Comparison of ENCODE assay signal across 8 cellular contexts in genomic region chr1:55215194-55216021, GRCh38. TPM values are rescaled to one million over a fixed set of nuclear protein-coding genes. Genes with fewer than 3 reads are reported as not detected.
DNase-seq lines count a peak whose midpoint lies in the region; ATAC-seq and TF ChIP-seq lines count a peak whose summit lies in the region.

Gene USP24, minus strand, starts transcription at chr1:55215364. Its CDS starts 251 bp downstream, at chr1:55215113.

- CTCF ChIA-PET in AG04450 (lab: Charles Lee) = no interaction called here
- CTCF ChIA-PET in activated CD4-positive, alpha-beta T cell treated with anti-CD3 and anti-CD28 coated beads for 36 hours (lab: Charles Lee) = interaction anchor here (1.1 to 1.6 kb wide), 3 partner anchors 10 to 39 kb away, joined by 3 to 8 read pairs (median 7); no protein-coding TSS in a partner anchor

- intact Hi-C loops in activated CD4-positive, alpha-beta T cell treated with anti-CD3 and anti-CD28 coated beads for 36 hours (cut with DNase I, micrococcal nuclease) = loop anchor here (1.0 to 10.0 kb wide), 7 partner anchors 61 to 501 kb away; partner anchors contain the start of genes PARS2 (in 2 of the 2), DHCR24 (in 1 of the 2) and TTC4 (in 1 of the 2)

- ATAC-seq in GM18868 (IDR thresholded peaks at IDR 0.05; ENCODE audit: unreplicated experiment) (peak; percentile 72), HG03095 (IDR thresholded peaks at IDR 0.05; ENCODE audit: unreplicated experiment) (peak; percentile 67)
- ATAC-seq in activated CD4-positive, alpha-beta T cell treated with anti-CD3 and anti-CD28 coated beads for 36 hours = peak; percentile 84

- no peaks in the 10 kb centered on the region for H3K9me3 Mint-ChIP-seq in activated CD4-positive, alpha-beta T cell treated with anti-CD3 and anti-CD28 coated beads for 36 hours (ENCODE audit: low read depth)
- H3K9me3 Mint-ChIP-seq in chondrocyte (ENCODE audit: low read depth) = no peaks in the 10 kb centered on the region

- H3K9me3 ChIP-seq in AG04450 (ENCODE audit: control insufficient read depth, insufficient read depth, low read length) = no peaks in the 10 kb centered on the region

- H3K27me3 Mint-ChIP-seq in activated CD4-positive, alpha-beta T cell treated with anti-CD3 and anti-CD28 coated beads for 36 hours = no peaks in the 10 kb centered on the region
- H3K27me3 Mint-ChIP-seq in chondrocyte (ENCODE audit: low read depth) = no peaks in the 10 kb centered on the region

- H3K27me3 ChIP-seq in AG04450 (ENCODE audit: control insufficient read depth, insufficient read depth, low read length) = no peaks in the 10 kb centered on the region

- peaks cover 56% of the 10 kb centered on the region for H3K4me1 Mint-ChIP-seq in activated CD4-positive, alpha-beta T cell treated with anti-CD3 and anti-CD28 coated beads for 36 hours
- H3K4me1 Mint-ChIP-seq in chondrocyte (ENCODE audit: low read depth) = peaks cover 55% of the 10 kb centered on the region

- H3K4me3 ChIP-seq in AG04450 (ENCODE audit: low read depth, low read length) = peak within 1 kb of the TSS; percentile 78

- no peak for DNase-seq in AG04450 (ENCODE audit: low read depth, low spot score)
- peak; percentile 68 for DNase-seq in NCI-H226
- peak; percentile 90 for DNase-seq in activated CD4-positive, alpha-beta T cell treated with anti-CD3 and anti-CD28 coated beads for 36 hours
- peak; percentile 92 for DNase-seq in chondrocyte (ENCODE audit: low spot score)
- peak; percentile 88 for DNase-seq in kidney tubule cell (ENCODE audit: low spot score)
- DNase-seq in stimulated activated CD4-positive, alpha-beta T cell treated with anti-CD3 and anti-CD28 coated beads, Interleukin-1b, Interleukin-23, amount 100 ng/mL, for 24 hours (ENCODE audit: low read depth in 4 of 4, low spot score in 1 of 4) = peak; percentile 46 to 69 (median 60)

- peak within 1 kb of the TSS; percentile 97 for H3K4me3 Mint-ChIP-seq in activated CD4-positive, alpha-beta T cell treated with anti-CD3 and anti-CD28 coated beads for 36 hours
- peak within 1 kb of the TSS; percentile 94 for H3K4me3 Mint-ChIP-seq in chondrocyte (ENCODE audit: unreplicated experiment)

- peak within 1 kb of the TSS; percentile 77 for H3K27ac ChIP-seq in AG04450 (ENCODE audit: low read depth, low read length)

- H3K27ac Mint-ChIP-seq in activated CD4-positive, alpha-beta T cell treated with anti-CD3 and anti-CD28 coated beads for 36 hours = peak within 1 kb of the TSS; percentile 100
- H3K27ac Mint-ChIP-seq in chondrocyte (ENCODE audit: unreplicated experiment) = peak within 1 kb of the TSS; percentile 90

- H3K36me3 Mint-ChIP-seq in activated CD4-positive, alpha-beta T cell treated with anti-CD3 and anti-CD28 coated beads for 36 hours (ENCODE audit: low read depth) = peaks cover 9% of the 10 kb centered on the region
- H3K36me3 Mint-ChIP-seq in chondrocyte (ENCODE audit: low read depth) = no peaks in the 10 kb centered on the region

- TF ChIP-seq CTCF in AG04450 (IDR thresholded peaks at IDR 0.05; ENCODE audit: low read depth, low read length) (no peak), chondrocyte (IDR thresholded peaks at IDR 0.05) (no peak)

- POLR2A ChIA-PET in AG04450 (lab: Yijun Ruan, JAX) = interaction anchor here (1.0 kb wide), 2 partner anchors 10 to 123 kb away, joined by 3 read pairs; no protein-coding TSS in a partner anchor
- POLR2A ChIA-PET in activated CD4-positive, alpha-beta T cell treated with anti-CD3 and anti-CD28 coated beads for 36 hours (lab: Charles Lee) = interaction anchor here (1.0 to 1.2 kb wide), 2 partner anchors 18 to 85 kb away, joined by 3 read pairs; no protein-coding TSS in a partner anchor

RNA-seq across cellular contexts. Expression of gene USP24, which starts in this region (rescaled TPM):
- polyA plus RNA-seq in AG04450 (2011; rRNA removed) = 18.3 and 20.9 TPM in 2 replicates
- 40.9 and 54.9 TPM in 2 replicates for polyA minus RNA-seq in AG04450 (2011; rRNA and poly(A)+ RNA removed)
- 10 to 100 TPM; 37.0 to 39.7 TPM for total RNA-seq in activated CD4-positive, alpha-beta T cell treated with anti-CD3 and anti-CD28 coated beads for 36 hours
- 22.7 to 28.9 TPM (median 25.8 TPM) in 3 replicates for total RNA-seq in chondrocyte
